Comparison of ENCODE assay signal across 8 cellular contexts in genomic region chr20:29057866-29058484, GRCh38.
DNase-seq lines count a peak whose midpoint lies in the region; ATAC-seq and TF ChIP-seq lines count a peak whose summit lies in the region.
"Not testable (repeated sequence)": the region's sequence is repeated elsewhere in the genome, so short reads cannot be mapped to it uniquely, and the experiment has no call there.

No MANE protein-coding gene starts in this region.

- CTCF ChIA-PET in HCT116 (lab: Charles Lee), result not testable (repeated sequence)

- not testable (repeated sequence) for DNase-seq in AG09309 (ENCODE audit: low read depth); HCT116 (ENCODE audit: low read depth, low spot score); neural crest cell (ENCODE audit: low read depth, low spot score)
- peak; percentile 30 for DNase-seq in ELR (ENCODE audit: low read depth)
- peak; percentile 49 for DNase-seq in NAMALWA (ENCODE audit: low spot score)
- peak; percentile 4 for DNase-seq in choroid plexus epithelial cell (ENCODE audit: low read depth)
- peak in 1 of 2 donors; percentile 13 for DNase-seq in cardiac muscle cell (ENCODE audit: low read depth in 1 of 2, low spot score in 1 of 2)

- peaks cover 33% of the 10 kb centered on the region for H3K9me3 Mint-ChIP-seq in neural crest cell

- not testable (repeated sequence) for TF ChIP-seq POLR2A in HCT116 (IDR thresholded peaks at IDR 0.05; ENCODE audit: borderline replicate concordance, extremely low read depth, insufficient read depth, insufficient read length)

- not testable (repeated sequence) for H4K20me1 ChIP-seq in HCT116 (ENCODE audit: insufficient read depth); SU-DHL-6 (ENCODE audit: low read depth, low read length)

- not testable (repeated sequence) for H3K27me3 Mint-ChIP-seq in neural crest cell (ENCODE audit: low read depth)

- TF ChIP-seq CTCF in AG09309 (IDR thresholded peaks at IDR 0.05; ENCODE audit: control insufficient read depth, insufficient read depth, low read depth, low read length, missing control alignments) (peak; percentile 45), HCT116 (IDR thresholded peaks at IDR 0.05 in 2 of 3, conservative IDR thresholded peaks at IDR 0.05 in 1 of 3; ENCODE audit: borderline replicate concordance in 1 of 3, insufficient read depth in 1 of 3, low read depth in 2 of 3, low read length in 2 of 3) (peak; percentile 9 to 70 (median 65); a peak in 4 of 6 replicates), SU-DHL-6 (IDR thresholded peaks at IDR 0.05; ENCODE audit: insufficient read depth, low read length, poor library complexity, severe bottlenecking) (peak; percentile 57), choroid plexus epithelial cell (conservative IDR thresholded peaks at IDR 0.05; ENCODE audit: low read depth, low read length) (peak; percentile 51), cardiac muscle cell (IDR thresholded peaks at IDR 0.05; ENCODE audit: low read depth, low read length) (peak; percentile 51), neural crest cell (conservative IDR thresholded peaks at IDR 0.05) (peak; percentile 43)

- not testable (repeated sequence) for H3K4me3 ChIP-seq in AG09309 (ENCODE audit: control insufficient read depth, low read depth, low read length); HCT116 (replicated peaks in 1 of 2; ENCODE audit: low read depth in 1 of 2, low read length in 2 of 2); SU-DHL-6 (ENCODE audit: insufficient read depth, low read length, poor library complexity, severe bottlenecking); choroid plexus epithelial cell (ENCODE audit: low read depth, low read length); cardiac muscle cell

- H3F3A ChIP-seq in SU-DHL-6 (ENCODE audit: insufficient read depth), result not testable (repeated sequence)

- not testable (repeated sequence) for H3K27ac Mint-ChIP-seq in neural crest cell (ENCODE audit: unreplicated experiment)

- H3K79me2 ChIP-seq in HCT116 (ENCODE audit: insufficient read depth, low read length); SU-DHL-6 (ENCODE audit: insufficient read depth, low read length): not testable (repeated sequence)

- not testable (repeated sequence) for H3K27me3 ChIP-seq in HCT116 (ENCODE audit: insufficient read depth, low read length); SU-DHL-6 (ENCODE audit: low read length); cardiac muscle cell

- not testable (repeated sequence) for H3K9ac ChIP-seq in HCT116 (ENCODE audit: low read length); SU-DHL-6 (ENCODE audit: low read length)

- H3K9me3 ChIP-seq in HCT116 (ENCODE audit: control insufficient read depth in 1 of 2, insufficient read depth in 1 of 2, low read depth in 1 of 2, low read length in 2 of 2); SU-DHL-6 (ENCODE audit: insufficient read depth, low read length); cardiac muscle cell (ENCODE audit: low read depth): not testable (repeated sequence)

- TF ChIP-seq RAD21 in HCT116 (IDR thresholded peaks at IDR 0.05; ENCODE audit: low read depth), result 0 out of 2 replicates have a peak, but pooled peaks have one; percentile 19

- not testable (repeated sequence) for H2AFZ ChIP-seq in HCT116 (ENCODE audit: low read depth, low read length, poor library complexity, severe bottlenecking); SU-DHL-6 (ENCODE audit: low read depth, low read length, severe bottlenecking)

- POLR2A ChIA-PET in HCT116 (lab: Charles Lee), result not testable (repeated sequence)

- not testable (repeated sequence) for H3K4me1 Mint-ChIP-seq in neural crest cell

- H3K36me3 Mint-ChIP-seq in neural crest cell (ENCODE audit: low read depth), result not testable (repeated sequence)

- H3K27ac ChIP-seq in HCT116 (ENCODE audit: low read depth, low read length); SU-DHL-6 (ENCODE audit: low read depth, low read length); cardiac muscle cell: not testable (repeated sequence)

- H3K4me2 ChIP-seq in HCT116 (ENCODE audit: low read length); SU-DHL-6 (ENCODE audit: low read depth, low read length, poor library complexity, severe bottlenecking): not testable (repeated sequence)

- H3K9me2 ChIP-seq in HCT116 (ENCODE audit: insufficient read depth); SU-DHL-6 (replicated peaks; ENCODE audit: insufficient read depth, low read length): not testable (repeated sequence)

- H3K36me3 ChIP-seq in HCT116 (ENCODE audit: control insufficient read depth in 1 of 2, insufficient read depth in 2 of 2, low read length in 2 of 2); SU-DHL-6 (ENCODE audit: low read length); cardiac muscle cell: not testable (repeated sequence)

- not testable (repeated sequence) for ATAC-seq in HCT116

- H3K4me3 Mint-ChIP-seq in neural crest cell, result not testable (repeated sequence)

- not testable (repeated sequence) for BruUV-seq in HCT116 (replicated peaks; lab: Mats Ljungman, UMichigan)

- RAD21 ChIA-PET in HCT116 (lab: Charles Lee; ENCODE audit: low non-redundant PET in 1 of 2, low total read pairs in 2 of 2, uncharacterized antibody in 2 of 2, unreplicated experiment in 2 of 2), result not testable (repeated sequence)

- H3K4me1 ChIP-seq in HCT116 (ENCODE audit: control insufficient read depth in 1 of 2, insufficient read depth in 2 of 2, low read length in 2 of 2); cardiac muscle cell (ENCODE audit: low read depth): not testable (repeated sequence)

- intact Hi-C loops in HCT116 (cut with micrococcal nuclease), result not testable (repeated sequence)
